ENCODE assay signal across 1 cellular context in the genomic region with DNA sequence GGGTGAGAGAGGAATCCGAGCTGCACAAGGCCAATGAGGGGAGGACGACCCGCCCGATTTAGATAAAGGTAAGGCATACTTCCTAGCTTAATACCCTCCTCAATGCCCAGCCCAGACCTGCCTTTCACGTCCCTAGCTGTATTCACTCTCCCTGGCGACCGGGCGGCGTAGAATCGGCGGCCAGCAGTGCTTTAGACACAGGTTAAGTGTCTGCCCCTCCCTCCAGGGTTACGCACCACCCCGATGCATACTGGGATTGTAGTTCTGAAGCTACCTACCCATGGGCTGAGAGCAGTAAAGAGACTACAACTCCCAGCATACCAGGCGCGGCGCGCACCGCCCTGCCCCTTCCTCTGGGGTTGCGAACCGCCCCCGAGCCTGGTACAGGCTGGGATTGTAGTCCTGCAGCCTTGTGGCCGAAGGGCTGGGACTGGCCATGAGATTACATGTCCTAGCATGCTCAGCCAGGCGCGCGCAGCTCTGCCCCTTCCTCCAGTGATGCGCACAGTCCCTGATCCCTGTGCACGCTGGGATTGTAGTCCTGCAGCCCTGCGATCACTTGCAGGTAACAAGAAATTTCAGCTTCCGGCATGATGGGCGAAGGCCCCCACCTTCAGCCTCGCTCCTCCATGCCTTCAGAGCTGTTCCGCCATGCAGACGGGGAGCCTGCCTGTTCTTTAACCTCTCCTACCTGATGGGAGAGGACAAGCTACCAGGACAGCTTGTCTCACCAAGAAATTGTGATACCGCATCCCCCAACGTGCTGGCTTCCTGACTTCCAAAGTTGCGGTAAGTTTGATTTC.
A peak's percentile ranks its signal among the peaks of the same experiment; 100 is the strongest.
TF ChIP-seq lines count a peak whose summit lies in the region.

No MANE protein-coding gene starts in this region.

TF ChIP-seq in HepG2, 621 proteins besides CTCF, POLR2A, EP300 and RAD21 (continued from another document):
- TF ChIP-seq, protein P1, sequence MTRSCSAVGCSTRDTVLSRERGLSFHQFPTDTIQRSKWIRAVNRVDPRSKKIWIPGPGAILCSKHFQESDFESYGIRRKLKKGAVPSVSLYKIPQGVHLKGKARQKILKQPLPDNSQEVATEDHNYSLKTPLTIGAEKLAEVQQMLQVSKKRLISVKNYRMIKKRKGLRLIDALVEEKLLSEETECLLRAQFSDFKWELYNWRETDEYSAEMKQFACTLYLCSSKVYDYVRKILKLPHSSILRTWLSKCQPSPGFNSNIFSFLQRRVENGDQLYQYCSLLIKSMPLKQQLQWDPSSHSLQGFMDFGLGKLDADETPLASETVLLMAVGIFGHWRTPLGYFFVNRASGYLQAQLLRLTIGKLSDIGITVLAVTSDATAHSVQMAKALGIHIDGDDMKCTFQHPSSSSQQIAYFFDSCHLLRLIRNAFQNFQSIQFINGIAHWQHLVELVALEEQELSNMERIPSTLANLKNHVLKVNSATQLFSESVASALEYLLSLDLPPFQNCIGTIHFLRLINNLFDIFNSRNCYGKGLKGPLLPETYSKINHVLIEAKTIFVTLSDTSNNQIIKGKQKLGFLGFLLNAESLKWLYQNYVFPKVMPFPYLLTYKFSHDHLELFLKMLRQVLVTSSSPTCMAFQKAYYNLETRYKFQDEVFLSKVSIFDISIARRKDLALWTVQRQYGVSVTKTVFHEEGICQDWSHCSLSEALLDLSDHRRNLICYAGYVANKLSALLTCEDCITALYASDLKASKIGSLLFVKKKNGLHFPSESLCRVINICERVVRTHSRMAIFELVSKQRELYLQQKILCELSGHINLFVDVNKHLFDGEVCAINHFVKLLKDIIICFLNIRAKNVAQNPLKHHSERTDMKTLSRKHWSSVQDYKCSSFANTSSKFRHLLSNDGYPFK (CRISPR knock-in tag; IDR thresholded peaks at IDR 0.05; ENCODE audit: borderline replicate concordance) = peak; percentile 88; the same call in 1 of the 2 replicates
